Comparison of ENCODE assay signal across 1 cellular context in the genomic region with DNA sequence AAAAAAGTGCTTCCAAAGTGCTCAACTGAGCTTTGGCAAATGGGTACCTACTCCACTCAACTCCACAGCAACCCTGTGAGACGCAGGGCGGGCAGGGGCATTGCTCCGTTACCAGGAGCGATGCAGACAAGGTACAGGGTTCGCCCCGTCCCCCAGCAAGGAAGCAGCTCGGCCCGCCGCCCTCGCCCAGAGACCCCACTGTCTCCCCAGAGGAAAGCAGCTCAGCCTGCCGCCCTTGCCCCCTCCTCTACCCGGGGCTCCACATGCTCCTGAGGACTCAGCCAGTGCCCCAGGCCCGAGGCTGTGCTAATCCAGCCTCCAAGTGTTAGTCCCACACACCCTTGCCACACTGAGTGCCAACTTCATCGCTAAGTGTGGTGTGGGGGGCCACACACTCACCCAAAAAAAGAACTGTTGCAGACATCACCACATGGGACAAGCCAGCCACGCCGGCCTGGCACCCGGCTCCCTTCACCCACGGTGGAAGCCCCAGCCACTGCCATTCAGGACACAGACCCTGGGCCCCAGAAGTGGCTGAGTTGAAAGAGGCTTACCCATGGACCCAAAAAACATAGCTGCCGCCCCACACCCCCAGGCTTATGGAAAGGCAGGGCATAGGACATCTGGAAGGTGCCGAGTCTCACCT.
TF ChIP-seq lines count a peak whose summit lies in the region.

No MANE protein-coding gene starts in this region.

TF ChIP-seq in K562, 482 proteins besides CTCF, POLR2A, EP300 and RAD21:
- peak; percentile 26; the same call in 1 of the 2 replicates for TF ChIP-seq RBFOX2 (IDR thresholded peaks at IDR 0.05; ENCODE audit: low read depth, low read length)
- peak; percentile 40 for TF ChIP-seq RBM22 (IDR thresholded peaks at IDR 0.05; ENCODE audit: low read depth, low read length, poor library complexity, severe bottlenecking)
- TF ChIP-seq POLR2G (IDR thresholded peaks at IDR 0.05; ENCODE audit: low read depth, low read length) = peak; percentile 65
- no peak for TF ChIP-seq ADNP (tag; IDR thresholded peaks at IDR 0.05)
